ENCODE assay signal across 18 cellular contexts in genomic region chr6:39753745-39754084, GRCh38. TPM values are rescaled to one million over a fixed set of nuclear protein-coding genes. Genes with fewer than 3 reads are reported as not detected.
DNase-seq lines count a peak whose midpoint lies in the region; ATAC-seq, FAIRE-seq and TF ChIP-seq lines count a peak whose summit lies in the region.
"Had no signal": no experiment of that assay in that cellular context is flagged by ENCODE, and none has a peak within 500 bp of the region (broad histone marks: within the 10 kb centered on the region; RNA-seq: fewer than 3 reads in every experiment).

No MANE protein-coding gene starts in this region.

- H3K9me3 Mint-ChIP-seq in astrocyte (ENCODE audit: unreplicated experiment): peaks cover 4% of the 10 kb centered on the region
- H3K9me3 Mint-ChIP-seq: neural progenitor cell had no signal

- TF ChIP-seq CTCF in astrocyte (IDR thresholded peaks at IDR 0.05; ENCODE audit: insufficient read depth, low read depth, low read length): no peak
- no peak for TF ChIP-seq CTCF in fibroblast of the aortic adventitia (IDR thresholded peaks at IDR 0.05; ENCODE audit: insufficient read depth, low read length)
- no peak for TF ChIP-seq CTCF in omental fat pad (IDR thresholded peaks at IDR 0.05)
- no peak for TF ChIP-seq CTCF in upper lobe of right lung (IDR thresholded peaks at IDR 0.05)

- peak; percentile 8 for DNase-seq in astrocyte (ENCODE audit: low read depth)
- DNase-seq in fibroblast of the aortic adventitia (ENCODE audit: low read depth): peak; percentile 25
- no peak for DNase-seq in omental fat pad (ENCODE audit: low spot score)
- DNase-seq in upper lobe of right lung: no peak
- no peak for DNase-seq in activated naive CD4-positive, alpha-beta T cell (lab: John Stamatoyannopoulos, UW)
- DNase-seq: activated CD4-positive, CD25-positive, alpha-beta regulatory T cell; GDM1; islet precursor cell; NCI-H2029 treated with DMSO at 0.1 percent for 48 hours; NCI-H524; stimulated activated CD4-positive, alpha-beta T cell treated with anti-CD3 and anti-CD28 coated beads, Interleukin-1b, Interleukin-23, amount 100 ng/mL, for 48 hours had no signal

- H3K4me1 Mint-ChIP-seq in astrocyte (ENCODE audit: low read depth, unreplicated experiment): peaks cover 12% of the 10 kb centered on the region
- H3K4me1 Mint-ChIP-seq: B cell, IgD-negative memory B cell, neural progenitor cell had no signal

- H3K36me3 ChIP-seq in astrocyte (ENCODE audit: insufficient read depth, low read length) (no peaks in the 10 kb centered on the region), upper lobe of right lung (no peaks in the 10 kb centered on the region)
- H3K36me3 ChIP-seq: neural progenitor cell had no signal

- no peaks in the 10 kb centered on the region for H4K20me1 ChIP-seq in astrocyte (ENCODE audit: insufficient read depth, low read length)

- FAIRE-seq in astrocyte (lab: Jason Lieb, UNC): no peak

- H3K9me3 ChIP-seq in astrocyte (ENCODE audit: insufficient read depth, low read depth, low read length): no peaks in the 10 kb centered on the region
- no peaks in the 10 kb centered on the region for H3K9me3 ChIP-seq in upper lobe of right lung

- no peak overlapping the region for H3K4me3 ChIP-seq in astrocyte (ENCODE audit: insufficient read depth, low read depth, low read length)
- no peak overlapping the region for H3K4me3 ChIP-seq in fibroblast of the aortic adventitia (ENCODE audit: low read depth, low read length)
- no peak overlapping the region for H3K4me3 ChIP-seq in upper lobe of right lung
- H3K4me3 ChIP-seq: neural progenitor cell had no signal

- H3K4me2 ChIP-seq in astrocyte (ENCODE audit: low read length): no peak overlapping the region
- H3K4me2 ChIP-seq: neural progenitor cell had no signal

- no peaks in the 10 kb centered on the region for H3K79me2 ChIP-seq in astrocyte (ENCODE audit: insufficient read depth, low read length)

- intact Hi-C loops in upper lobe of right lung (cut with DNase I): no loop called here

- H3K27me3 ChIP-seq in astrocyte (ENCODE audit: insufficient read depth, low read length): no peaks in the 10 kb centered on the region
- H3K27me3 ChIP-seq in upper lobe of right lung: no peaks in the 10 kb centered on the region
- H3K27me3 ChIP-seq: neural progenitor cell had no signal

- no peak overlapping the region for H3K9ac ChIP-seq in astrocyte (ENCODE audit: low read length)
- H3K9ac ChIP-seq: neural progenitor cell had no signal

- no peaks in the 10 kb centered on the region for H3K27me3 Mint-ChIP-seq in astrocyte (ENCODE audit: low read depth, unreplicated experiment)
- H3K27me3 Mint-ChIP-seq: B cell, IgD-negative memory B cell had no signal

- H3K4me1 ChIP-seq in astrocyte (ENCODE audit: insufficient read depth, low read length) (no peaks in the 10 kb centered on the region), upper lobe of right lung (no peaks in the 10 kb centered on the region)
- H3K4me1 ChIP-seq: neural progenitor cell had no signal

- ATAC-seq in omental fat pad (ENCODE audit: low FRiP score) (peak; percentile 84), upper lobe of right lung (no peak), GM18517 (IDR thresholded peaks at IDR 0.05; ENCODE audit: unreplicated experiment) (no peak), GM18520 (IDR thresholded peaks at IDR 0.05; ENCODE audit: unreplicated experiment) (no peak), HG03457 (IDR thresholded peaks at IDR 0.05; ENCODE audit: unreplicated experiment) (no peak)

- no peak overlapping the region for H3K27ac ChIP-seq in astrocyte (ENCODE audit: low read depth, low read length)
- peak overlapping the region; percentile 27 for H3K27ac ChIP-seq in upper lobe of right lung
- H3K27ac ChIP-seq: neural progenitor cell had no signal

- no peaks in the 10 kb centered on the region for H3K36me3 Mint-ChIP-seq in astrocyte (ENCODE audit: low read depth, unreplicated experiment)
- H3K36me3 Mint-ChIP-seq: IgD-negative memory B cell, mesothelial cell of epicardium, neural progenitor cell had no signal

- H3K4me3 Mint-ChIP-seq in astrocyte (ENCODE audit: unreplicated experiment): no peak overlapping the region
- H3K4me3 Mint-ChIP-seq: B cell, IgD-negative memory B cell, mesothelial cell of epicardium, neural progenitor cell had no signal

- no peak overlapping the region for H3K27ac Mint-ChIP-seq in astrocyte (ENCODE audit: unreplicated experiment)
- H3K27ac Mint-ChIP-seq: B cell, IgD-negative memory B cell, mesothelial cell of epicardium, neural progenitor cell had no signal

- no peak overlapping the region for H2AFZ ChIP-seq in astrocyte (ENCODE audit: low read depth, low read length)
- H2AFZ ChIP-seq: neural progenitor cell had no signal

RNA-seq across cellular contexts. Expression of gene KIF6, which starts 28.5 kb away (rescaled TPM):
- 1.2 and 2.0 TPM in 2 replicates for total RNA-seq in astrocyte
- 0.08 and 0.27 TPM in 2 replicates for total RNA-seq in fibroblast of the aortic adventitia (ENCODE audit: low replicate concordance)
- under 1 TPM in 2 of 4 donors, not detected in 2; 0.19 to 0.38 TPM for total RNA-seq in omental fat pad
- 0.49 TPM for total RNA-seq in upper lobe of right lung
- total RNA-seq: B cell had no signal

RNA-seq across cellular contexts. Expression of gene DAAM2, which starts 38.5 kb away (rescaled TPM):
- total RNA-seq in astrocyte (38.4 and 50.3 TPM in 2 replicates), fibroblast of the aortic adventitia (ENCODE audit: low replicate concordance) (3.4 and 11.5 TPM in 2 replicates), omental fat pad (100 to 1,000 TPM in 1 of 4 donors, 10 to 100 TPM in 3; 36.5 to 154 (median 54.1) TPM), upper lobe of right lung (34.6 TPM)
- total RNA-seq: B cell had no signal

Comparison
In these comparisons a context has a peak if more than half of its experiments do, and no peak if none do; other contexts are left out.
1. DNase-seq: peak in astrocyte (single experiment) and fibroblast of the aortic adventitia (single experiment); none in omental fat pad (single experiment), upper lobe of right lung (single experiment) and activated naive CD4-positive, alpha-beta T cell (0 of 4).